In the genomic region with DNA sequence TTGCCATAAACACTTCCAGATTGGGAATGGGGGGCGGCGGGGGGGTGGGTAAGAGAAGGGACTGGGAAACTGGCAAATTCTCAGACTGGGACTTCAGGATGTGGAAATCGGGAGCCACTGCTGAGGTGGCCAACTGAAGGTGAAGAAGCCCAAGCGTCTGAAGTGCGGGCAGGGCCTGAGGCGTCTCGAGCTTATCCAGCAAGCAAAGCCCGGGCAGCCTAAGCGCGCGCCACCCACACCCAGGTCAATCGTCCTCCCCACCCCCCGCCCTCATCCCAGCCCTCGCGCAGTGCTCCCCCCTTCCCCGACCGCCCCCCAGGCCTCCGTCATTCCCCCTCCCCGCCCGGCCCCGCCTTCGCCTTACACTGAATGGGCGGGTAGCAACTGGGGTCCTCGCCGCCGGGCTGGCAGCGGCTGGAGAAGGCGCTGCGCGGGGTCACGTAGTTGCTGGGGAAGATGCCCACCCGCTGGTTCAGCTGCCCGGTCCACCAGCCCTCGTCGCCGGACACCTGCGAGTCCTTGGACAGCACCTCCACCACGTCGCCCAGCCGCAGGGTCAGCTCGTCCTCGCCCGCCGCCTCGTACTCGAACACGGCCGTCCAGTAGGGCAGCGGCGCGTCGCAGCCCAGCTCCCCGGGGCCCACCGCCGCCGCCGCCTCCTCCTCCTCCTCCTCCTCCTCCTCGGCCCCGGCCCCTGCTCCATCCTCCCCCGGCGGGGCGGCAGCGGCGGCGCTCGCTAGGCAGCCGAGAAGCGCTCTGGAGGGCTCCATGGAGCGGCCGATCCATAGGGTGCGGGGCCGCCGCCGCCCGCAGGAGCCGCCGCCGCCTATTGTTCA, we compare ENCODE assay signal across 8 cellular contexts. TPM values are rescaled to one million over a fixed set of nuclear protein-coding genes. Genes with fewer than 3 reads are reported as not detected.
DNase-seq lines count a peak whose midpoint lies in the region; ATAC-seq, FAIRE-seq and TF ChIP-seq lines count a peak whose summit lies in the region.

No MANE protein-coding gene starts in this region.

- peak overlapping the region; percentile 84 for H3K4me3 Mint-ChIP-seq in activated T-cell treated with anti-CD3 and anti-CD28 coated beads, Interleukin-2, amount 50 U/mL, for 24 hours

- peaks cover 12% of the 10 kb centered on the region for H3K4me1 Mint-ChIP-seq in activated T-cell treated with anti-CD3 and anti-CD28 coated beads, Interleukin-2, amount 50 U/mL, for 24 hours (ENCODE audit: low read depth)

- H3K4me3 ChIP-seq in fibroblast of pulmonary artery (replicated peaks; ENCODE audit: low read depth, low read length) (peak overlapping the region; percentile 40), pancreas (peak overlapping the region; percentile 88 to 98 (median 92))

- DNase-seq in NCI-H2171 treated with DMSO at 0.1 percent for 48 hours (lab: John Stamatoyannopoulos, UW) (peak; percentile 48), fibroblast of pulmonary artery (ENCODE audit: low read depth) (no peak), pancreas (peak; percentile 25 to 90 (median 52)), putamen (ENCODE audit: low spot score) (no peak), dedifferentiated amniotic fluid mesenchymal stem cell (ENCODE audit: extremely low spot score) (no peak)
- peak; percentile 68 for DNase-seq in activated T-cell treated with anti-CD3 and anti-CD28 coated beads, Interleukin-2, amount 50 U/mL, for 24 hours

- no peaks in the 10 kb centered on the region for H3K36me3 ChIP-seq in pancreas

- no peaks in the 10 kb centered on the region for H3K9me3 Mint-ChIP-seq in activated T-cell treated with anti-CD3 and anti-CD28 coated beads, Interleukin-2, amount 50 U/mL, for 24 hours

- 0 to 1% methylated on average over 48 to 78 of the region's 78 CpGs for WGBS in pancreas, 2 donors

- H3K9me3 ChIP-seq in pancreas: no peaks in the 10 kb centered on the region

- ATAC-seq in GM18498 (IDR thresholded peaks at IDR 0.05; ENCODE audit: unreplicated experiment): peak; percentile 17
- ATAC-seq in HG02610 (IDR thresholded peaks at IDR 0.05; ENCODE audit: unreplicated experiment): peak; percentile 12
- ATAC-seq in pancreas: peak; percentile 6 to 24 (median 9)

- H3K27ac ChIP-seq in pancreas: peak overlapping the region; percentile 79 to 82 (median 80)

- H3K4me1 ChIP-seq in pancreas: peaks cover 0 to 6% (median 0%) of the 10 kb centered on the region in 3 donors

- no peaks in the 10 kb centered on the region for H3K27me3 ChIP-seq in pancreas

- H3K36me3 Mint-ChIP-seq in activated T-cell treated with anti-CD3 and anti-CD28 coated beads, Interleukin-2, amount 50 U/mL, for 24 hours (ENCODE audit: low read depth): peaks cover 3% of the 10 kb centered on the region

- no peak for FAIRE-seq in pancreas (lab: Jason Lieb, UNC)

- H3K27me3 Mint-ChIP-seq in activated T-cell treated with anti-CD3 and anti-CD28 coated beads, Interleukin-2, amount 50 U/mL, for 24 hours: no peaks in the 10 kb centered on the region

- intact Hi-C loops in pancreas (cut with DNase I): no loop called here

- H3K27ac Mint-ChIP-seq in activated T-cell treated with anti-CD3 and anti-CD28 coated beads, Interleukin-2, amount 50 U/mL, for 24 hours: peak overlapping the region; percentile 78

- no peak for TF ChIP-seq CTCF in fibroblast of pulmonary artery (IDR thresholded peaks at IDR 0.05; ENCODE audit: low read length, missing control alignments)
- TF ChIP-seq CTCF in pancreas (IDR thresholded peaks at IDR 0.05): no peak

RNA-seq across cellular contexts. Expression of gene MAP3K9, which starts 0.7 kb away (rescaled TPM):
- total RNA-seq in pancreas: 1 to 10 TPM; 4.7 to 7.6 (median 5.1) TPM
- 1 to 10 TPM; 2.1 to 3.3 TPM for polyA plus RNA-seq in pancreas

Comparison
In these comparisons a context has a peak if more than half of its experiments do, and no peak if none do; other contexts are left out.
1. DNase-seq: peak in NCI-H2171 treated with DMSO at 0.1 percent for 48 hours (single experiment), activated T-cell treated with anti-CD3 and anti-CD28 coated beads, Interleukin-2, amount 50 U/mL, for 24 hours (single experiment) and pancreas (6 of 6); none in fibroblast of pulmonary artery (single experiment), putamen (single experiment) and dedifferentiated amniotic fluid mesenchymal stem cell (single experiment).
2. Peak in every context shown above with its lines, with median percentiles within 50 percentile points of each other: ATAC-seq.